ENCODE assay signal across 9 cellular contexts in genomic region chr9:38048319-38048969, GRCh38. TPM values are rescaled to one million over a fixed set of nuclear protein-coding genes. Genes with fewer than 3 reads are reported as not detected.
DNase-seq lines count a peak whose midpoint lies in the region; ATAC-seq and TF ChIP-seq lines count a peak whose summit lies in the region.
"Had no signal": no experiment of that assay in that cellular context is flagged by ENCODE, and none has a peak within 500 bp of the region (broad histone marks: within the 10 kb centered on the region; RNA-seq: fewer than 3 reads in every experiment).

No MANE protein-coding gene starts in this region.

- H3K9me3 Mint-ChIP-seq in MCF 10A (ENCODE audit: unreplicated experiment), result no peaks in the 10 kb centered on the region
- H3K9me3 Mint-ChIP-seq: activated T-helper 1 cell treated with anti-CD3 and anti-CD28 coated beads, Interleukin-12 subunit alpha, Interleukin-12 subunit beta, Interleukin-2, Interleukin-4 antibody, amounts not matched to agents 30 ng/mL and 10 ng/mL and 1 ng/mL, durations not matched to agents 14 hours and 24 hours and 36 hours had no signal

- ATAC-seq in GM19455 (IDR thresholded peaks at IDR 0.05; ENCODE audit: unreplicated experiment), result no peak

- TF ChIP-seq CTCF in MCF 10A (IDR thresholded peaks at IDR 0.05; ENCODE audit: unreplicated experiment), result no peak
- no peak for TF ChIP-seq CTCF in liver (IDR thresholded peaks at IDR 0.05; ENCODE audit: low read depth, low read length, missing input control)
- TF ChIP-seq CTCF in vagina (IDR thresholded peaks at IDR 0.05), result no peak

- H3K4me3 Mint-ChIP-seq in MCF 10A (ENCODE audit: unreplicated experiment), result peak overlapping the region; percentile 36
- H3K4me3 Mint-ChIP-seq: activated T-helper 1 cell treated with anti-CD3 and anti-CD28 coated beads, Interleukin-12 subunit alpha, Interleukin-12 subunit beta, Interleukin-2, Interleukin-4 antibody, amounts not matched to agents 30 ng/mL and 10 ng/mL and 1 ng/mL, durations not matched to agents 14 hours and 24 hours and 36 hours had no signal

- H3K4me1 ChIP-seq in HUES6 (ENCODE audit: control insufficient read depth, insufficient read depth, low read length), result peaks cover 52% of the 10 kb centered on the region
- peaks cover 13 to 58% (median 51%) of the 10 kb centered on the region in 4 donors for H3K4me1 ChIP-seq in liver (ENCODE audit: control insufficient read depth in 4 of 4, insufficient read depth in 4 of 4, low read length in 3 of 4)
- H3K4me1 ChIP-seq in stomach smooth muscle (ENCODE audit: control insufficient read depth, insufficient read depth, low read length), result peaks cover 35% of the 10 kb centered on the region
- H3K4me1 ChIP-seq in vagina, result peaks cover 40% of the 10 kb centered on the region

- H3K9ac ChIP-seq in HUES6 (ENCODE audit: low read length) (peak overlapping the region; percentile 45), liver (ENCODE audit: low read depth in 1 of 2, low read length in 2 of 2) (peak overlapping the region in 1 of 2 donors; percentile 40), stomach smooth muscle (ENCODE audit: low read length in 2 of 2) (peak overlapping the region in 1 of 2 donors; percentile 53)

- CTCF ChIA-PET in MCF 10A (lab: Yijun Ruan, JAX), result interaction anchor here (0.6 to 1.8 kb wide), 8 partner anchors 18 to 141 kb away, joined by 3 to 8 read pairs (median 4); partner anchors contain the start of gene SHB

- intact Hi-C loops in MCF 10A (cut with micrococcal nuclease), result loop anchor here (5.0 kb wide), 1 partner anchor 81 kb away; no protein-coding TSS in a partner anchor
- intact Hi-C loops in vagina (cut with DNase I), result no loop called here

- H3K36me3 ChIP-seq in HUES6 (ENCODE audit: control insufficient read depth, insufficient read depth, low read length), result no peaks in the 10 kb centered on the region
- peaks cover 0 to 3% (median 0%) of the 10 kb centered on the region in 4 donors for H3K36me3 ChIP-seq in liver (ENCODE audit: control insufficient read depth in 4 of 4, insufficient read depth in 3 of 4, low read depth in 1 of 4, low read length in 3 of 4)
- no peaks in the 10 kb centered on the region for H3K36me3 ChIP-seq in stomach smooth muscle (ENCODE audit: control insufficient read depth in 2 of 2, insufficient read depth in 2 of 2, low read length in 2 of 2)
- H3K36me3 ChIP-seq in vagina, result no peaks in the 10 kb centered on the region

- no peaks in the 10 kb centered on the region for H3K27me3 ChIP-seq in HUES6 (ENCODE audit: control insufficient read depth, insufficient read depth, low read length)
- H3K27me3 ChIP-seq in liver (ENCODE audit: control insufficient read depth in 4 of 4, insufficient read depth in 4 of 4, low read length in 3 of 4), result no peaks in the 10 kb centered on the region
- H3K27me3 ChIP-seq in stomach smooth muscle (ENCODE audit: control insufficient read depth in 1 of 2, insufficient read depth in 2 of 2, low read length in 2 of 2), result no peaks in the 10 kb centered on the region
- no peaks in the 10 kb centered on the region for H3K27me3 ChIP-seq in vagina

- TF ChIP-seq RAD21 in liver (IDR thresholded peaks at IDR 0.05), result no peak

- H3K4me3 ChIP-seq in HUES6 (ENCODE audit: low read depth, low read length), result no peak overlapping the region; the same call in 1 of the 2 replicates
- no peak overlapping the region for H3K4me3 ChIP-seq in liver (ENCODE audit: low read depth in 1 of 3, low read length in 3 of 3)
- H3K4me3 ChIP-seq in stomach smooth muscle (ENCODE audit: low read length in 2 of 2), result no peak overlapping the region
- no peak overlapping the region for H3K4me3 ChIP-seq in vagina

- H3K4me1 Mint-ChIP-seq in MCF 10A (ENCODE audit: insufficient read depth, unreplicated experiment), result peaks cover 42% of the 10 kb centered on the region

- peaks cover 6% of the 10 kb centered on the region for H3K36me3 Mint-ChIP-seq in MCF 10A (ENCODE audit: insufficient read depth, unreplicated experiment)

- H3K9me3 ChIP-seq in HUES6 (ENCODE audit: control insufficient read depth, insufficient read depth, low read depth, low read length) (no peaks in the 10 kb centered on the region), liver (ENCODE audit: control insufficient read depth in 4 of 4, low read length in 3 of 4) (no peaks in the 10 kb centered on the region), stomach smooth muscle (ENCODE audit: control insufficient read depth in 2 of 2, low read length in 2 of 2) (no peaks in the 10 kb centered on the region), vagina (no peaks in the 10 kb centered on the region)

- BruUV-seq in MCF 10A (replicated peaks; lab: Mats Ljungman, UMichigan), result no TSS peak

- H3K27ac ChIP-seq in HUES6 (ENCODE audit: low read depth, low read length), result peak overlapping the region; percentile 89; the same call in 1 of the 2 replicates
- peak overlapping the region; percentile 85 to 96 for H3K27ac ChIP-seq in liver (ENCODE audit: low read depth in 1 of 2, low read length in 2 of 2)
- peak overlapping the region; percentile 92 for H3K27ac ChIP-seq in stomach smooth muscle (ENCODE audit: low read length)
- no peak overlapping the region for H3K27ac ChIP-seq in vagina

- POLR2A ChIA-PET in MCF 10A (lab: Yijun Ruan, JAX), result interaction anchor here (0.9 to 3.4 kb wide), 9 partner anchors 8 to 40 kb away, joined by 3 to 39 read pairs (median 10); partner anchors contain the start of gene SHB

- DNase-seq in MCF 10A (ENCODE audit: unreplicated experiment) (peak; percentile 80), vagina (ENCODE audit: extremely low spot score in 2 of 2) (no peak), iPS-NIHi11 (ENCODE audit: low spot score) (no peak)
- DNase-seq in stimulated activated CD4-positive, alpha-beta T cell treated with anti-CD3 and anti-CD28 coated beads, Interleukin-2, amount 100 ng/mL, for 24 hours, result no peak

- no peaks in the 10 kb centered on the region for H3K27me3 Mint-ChIP-seq in MCF 10A (ENCODE audit: insufficient read depth, unreplicated experiment)

- no peak for TF ChIP-seq POLR2A in vagina (IDR thresholded peaks at IDR 0.05)

- peak overlapping the region; percentile 81 for H3K27ac Mint-ChIP-seq in MCF 10A (ENCODE audit: low read depth, unreplicated experiment)
- H3K27ac Mint-ChIP-seq: activated T-helper 1 cell treated with anti-CD3 and anti-CD28 coated beads, Interleukin-12 subunit alpha, Interleukin-12 subunit beta, Interleukin-2, Interleukin-4 antibody, amounts not matched to agents 30 ng/mL and 10 ng/mL and 1 ng/mL, durations not matched to agents 14 hours and 24 hours and 36 hours had no signal

- 48% methylated on average over 4 of the region's 4 CpGs for WGBS in liver

TF ChIP-seq in liver, 16 proteins besides CTCF, POLR2A, EP300 and RAD21:
- no peak for TF ChIP-seq HNF4A (conservative IDR thresholded peaks at IDR 0.05)
- TF ChIP-seq RXRA (IDR thresholded peaks at IDR 0.05), result peak in 1 of 2 donors; percentile 29
- TF ChIP-seq, protein P1, sequence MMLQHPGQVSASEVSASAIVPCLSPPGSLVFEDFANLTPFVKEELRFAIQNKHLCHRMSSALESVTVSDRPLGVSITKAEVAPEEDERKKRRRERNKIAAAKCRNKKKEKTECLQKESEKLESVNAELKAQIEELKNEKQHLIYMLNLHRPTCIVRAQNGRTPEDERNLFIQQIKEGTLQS (IDR thresholded peaks at IDR 0.05), result no peak
- no peak for TF ChIP-seq EGR1 (IDR thresholded peaks at IDR 0.05; ENCODE audit: low read depth in 2 of 2)
- no peak for TF ChIP-seq HNF4G (IDR thresholded peaks at IDR 0.05)
- peak; percentile 48 for TF ChIP-seq YY1 (IDR thresholded peaks at IDR 0.05)

RNA-seq across cellular contexts. Expression of gene SHB, which starts 20.6 kb away (rescaled TPM):
- total RNA-seq in MCF 10A (2022), result 22.3 and 29.6 TPM in 2 replicates
- 10 to 100 TPM in 1 of 2 donors, 1 to 10 TPM in 1; 3.4 to 17.3 TPM for total RNA-seq in liver
- polyA plus RNA-seq in liver, result 10 to 100 TPM in 1 of 2 donors, 1 to 10 TPM in 1; 3.6 to 10.4 TPM
- total RNA-seq in vagina, result 20.9 TPM
